In genomic region chr2:179422037-179422643, GRCh38 we compare ENCODE assay signal across 9 cellular contexts.
DNase-seq lines count a peak whose midpoint lies in the region; ATAC-seq, FAIRE-seq and TF ChIP-seq lines count a peak whose summit lies in the region.
"Had no signal": no experiment of that assay in that cellular context is flagged by ENCODE, and none has a peak within 500 bp of the region (broad histone marks: within the 10 kb centered on the region; RNA-seq: fewer than 3 reads in every experiment).

No MANE protein-coding gene starts in this region.

- TF ChIP-seq CTCF in A549 (IDR thresholded peaks at IDR 0.05) (peak; percentile 74), GM13976 (IDR thresholded peaks at IDR 0.05; ENCODE audit: borderline replicate concordance, control extremely low read depth, extremely low read depth, insufficient read depth, missing control alignments) (peak; percentile 75)

- in situ Hi-C loops in GM13976 (cut with MboI; ENCODE audit: low sequenced_read_pairs, unreplicated experiment), result no loop called here

- no peak for FAIRE-seq in A549 (lab: Jason Lieb, UNC)

- H3K36me3 ChIP-seq in mesenchymal stem cell (ENCODE audit: control insufficient read depth in 1 of 2, insufficient read depth in 2 of 2, low read depth in 1 of 2, low read length in 2 of 2), result no peaks in the 10 kb centered on the region
- H3K36me3 ChIP-seq: neutrophil had no signal

- H2AFZ ChIP-seq in mesenchymal stem cell (ENCODE audit: low read depth, low read length), result no peak overlapping the region

- no peak overlapping the region for H3K23ac ChIP-seq in mesenchymal stem cell (ENCODE audit: low read length in 2 of 2)

- H3K9me3 ChIP-seq in A549, result no peaks in the 10 kb centered on the region
- no peaks in the 10 kb centered on the region for H3K9me3 ChIP-seq in mesenchymal stem cell (ENCODE audit: control insufficient read depth, low read length)
- H3K9me3 ChIP-seq: neutrophil had no signal

- no peak overlapping the region for H3K9ac ChIP-seq in mesenchymal stem cell (ENCODE audit: low read length)

- no peak for TF ChIP-seq POLR2A in A549 (IDR thresholded peaks at IDR 0.05; ENCODE audit: low read length)

- H3K27ac ChIP-seq in A549 (no peak overlapping the region), mesenchymal stem cell (ENCODE audit: low read length, poor library complexity, severe bottlenecking) (no peak overlapping the region)
- H3K27ac ChIP-seq: neutrophil had no signal

- no peak overlapping the region for H3K18ac ChIP-seq in mesenchymal stem cell (ENCODE audit: low read depth in 1 of 2, low read length in 2 of 2)

- 5% methylated on average over 5 of the region's 5 CpGs for WGBS in A549 (ENCODE audit: missing lambda C conversion rate)
- WGBS in mesenchymal stem cell, result 17% methylated on average over 2 of the region's 5 CpGs

- H3K79me1 ChIP-seq in mesenchymal stem cell (replicated peaks; ENCODE audit: low read length, poor library complexity, severe bottlenecking), result no peaks in the 10 kb centered on the region

- H4K8ac ChIP-seq in mesenchymal stem cell (ENCODE audit: low read length), result no peak overlapping the region

- POLR2A ChIA-PET in A549 (lab: Yijun Ruan, JAX), result no interaction called here

- DNase-seq in A549 (ENCODE audit: low read depth in 1 of 2, low spot score in 1 of 2) (peak; percentile 6 to 66), GM13976 (ENCODE audit: low spot score) (peak; percentile 32), NCI-H1105 treated with DMSO at 0.1 percent for 48 hours (lab: John Stamatoyannopoulos, UW) (peak; percentile 52), UCSD-AML1 (lab: John Stamatoyannopoulos, UW; ENCODE audit: unreplicated experiment) (peak; percentile 44), dermis microvascular lymphatic vessel endothelial cell (ENCODE audit: low read depth in 2 of 2) (peak; percentile 36 to 67), mesenchymal stem cell (peak; percentile 66), superior temporal gyrus (ENCODE audit: extremely low spot score) (peak; percentile 86)

- no peak overlapping the region for H2BK15ac ChIP-seq in mesenchymal stem cell (ENCODE audit: low read depth, poor library complexity, severe bottlenecking)

- H3K4ac ChIP-seq in mesenchymal stem cell (ENCODE audit: low read depth in 1 of 2, low read length in 2 of 2), result no peak overlapping the region

- H3K4me2 ChIP-seq in A549, result no peak overlapping the region
- no peak overlapping the region for H3K4me2 ChIP-seq in mesenchymal stem cell (ENCODE audit: low read length, poor library complexity, severe bottlenecking)

- H2BK120ac ChIP-seq in mesenchymal stem cell (ENCODE audit: low read depth, low read length), result no peak overlapping the region

- H3K4me1 ChIP-seq in A549 (no peaks in the 10 kb centered on the region), mesenchymal stem cell (ENCODE audit: control insufficient read depth, insufficient read depth, low read depth, low read length) (no peaks in the 10 kb centered on the region)

- no peak overlapping the region for H2BK5ac ChIP-seq in mesenchymal stem cell (ENCODE audit: low read depth, low read length, poor library complexity, severe bottlenecking)

- no peak overlapping the region for H2BK12ac ChIP-seq in mesenchymal stem cell (ENCODE audit: low read length in 2 of 2)

- CTCF ChIA-PET in A549 (lab: Yijun Ruan, JAX), result interaction anchor here (0.6 to 1.6 kb wide), 14 partner anchors 10 to 357 kb away, joined by 3 to 8 read pairs (median 4); no protein-coding TSS in a partner anchor

- TF ChIP-seq RAD21 in A549 (conservative IDR thresholded peaks at IDR 0.05 in 1 of 2, IDR thresholded peaks at IDR 0.05 in 1 of 2), result peak; percentile 76

- H3K4me3 ChIP-seq in A549, result no peak overlapping the region
- no peak overlapping the region for H3K4me3 ChIP-seq in mesenchymal stem cell (ENCODE audit: insufficient read depth in 1 of 2, low read depth in 1 of 2, low read length in 2 of 2)

- H2AK5ac ChIP-seq in mesenchymal stem cell (ENCODE audit: low read length, severe bottlenecking), result no peak overlapping the region

- H3K27me3 ChIP-seq in mesenchymal stem cell (ENCODE audit: control insufficient read depth in 1 of 2, insufficient read depth in 1 of 2, low read length in 2 of 2), result no peaks in the 10 kb centered on the region

- peak; percentile 85 to 93 for ATAC-seq in A549
- peak; percentile 88 for ATAC-seq in HG02798 (IDR thresholded peaks at IDR 0.05; ENCODE audit: poor library complexity, unreplicated experiment)

- TF ChIP-seq EP300 in A549 (IDR thresholded peaks at IDR 0.05), result no peak

- no peak overlapping the region for H4K91ac ChIP-seq in mesenchymal stem cell (ENCODE audit: low read length)

- H3K14ac ChIP-seq in mesenchymal stem cell (ENCODE audit: low read length in 2 of 2), result no peak overlapping the region

TF ChIP-seq in A549, 52 proteins besides CTCF, POLR2A, EP300 and RAD21:
- TF ChIP-seq, protein P1, sequence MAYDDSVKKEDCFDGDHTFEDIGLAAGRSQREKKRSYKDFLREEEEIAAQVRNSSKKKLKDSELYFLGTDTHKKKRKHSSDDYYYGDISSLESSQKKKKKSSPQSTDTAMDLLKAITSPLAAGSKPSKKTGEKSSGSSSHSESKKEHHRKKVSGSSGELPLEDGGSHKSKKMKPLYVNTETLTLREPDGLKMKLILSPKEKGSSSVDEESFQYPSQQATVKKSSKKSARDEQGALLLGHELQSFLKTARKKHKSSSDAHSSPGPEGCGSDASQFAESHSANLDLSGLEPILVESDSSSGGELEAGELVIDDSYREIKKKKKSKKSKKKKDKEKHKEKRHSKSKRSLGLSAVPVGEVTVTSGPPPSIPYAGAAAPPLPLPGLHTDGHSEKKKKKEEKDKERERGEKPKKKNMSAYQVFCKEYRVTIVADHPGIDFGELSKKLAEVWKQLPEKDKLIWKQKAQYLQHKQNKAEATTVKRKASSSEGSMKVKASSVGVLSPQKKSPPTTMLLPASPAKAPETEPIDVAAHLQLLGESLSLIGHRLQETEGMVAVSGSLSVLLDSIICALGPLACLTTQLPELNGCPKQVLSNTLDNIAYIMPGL (CRISPR knock-in tag; IDR thresholded peaks at IDR 0.05; ENCODE audit: borderline replicate concordance), result no peak
- TF ChIP-seq HOXB13 (CRISPR knock-in tag; IDR thresholded peaks at IDR 0.05; ENCODE audit: low read depth) (no peak), CBX2 (IDR thresholded peaks at IDR 0.05; ENCODE audit: borderline replicate concordance, low read depth) (no peak), JUNB (IDR thresholded peaks at IDR 0.05) (no peak), RCOR1 (IDR thresholded peaks at IDR 0.05; ENCODE audit: low read depth, low read length) (no peak), NR3C1 (IDR thresholded peaks at IDR 0.05) (no peak), ATOH8 (CRISPR knock-in tag; IDR thresholded peaks at IDR 0.05; ENCODE audit: low read depth) (no peak), SMC3 (IDR thresholded peaks at IDR 0.05) (peak; percentile 83)

Comparison
In these comparisons a context has a peak if more than half of its experiments do, and no peak if none do; other contexts are left out.
1. DNase-seq: peak in every context shown above with its lines; median percentile 86 in superior temporal gyrus; 66 in mesenchymal stem cell; 52 in NCI-H1105 treated with DMSO at 0.1 percent for 48 hours; 52 in dermis microvascular lymphatic vessel endothelial cell; 44 in UCSD-AML1; 36 in A549; 32 in GM13976.